In the genomic region with DNA sequence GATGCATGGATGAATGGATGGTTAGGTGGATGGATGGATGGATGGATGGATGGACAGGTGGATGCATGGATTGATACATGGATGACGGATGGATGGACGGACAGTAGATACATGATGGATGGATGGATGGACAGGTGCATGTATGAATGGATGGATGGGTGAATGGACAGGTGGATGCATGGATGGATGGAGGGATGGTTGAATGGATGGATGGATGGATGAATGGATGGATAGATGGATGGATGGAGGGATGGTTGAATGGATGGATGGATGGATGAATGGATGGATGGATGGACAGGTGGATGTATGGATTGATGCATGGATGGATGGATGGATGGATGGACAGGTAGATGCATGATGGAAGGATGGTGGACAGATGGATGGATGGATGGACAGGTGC, we compare ENCODE assay signal across 19 cellular contexts. TPM values are rescaled to one million over a fixed set of nuclear protein-coding genes. Genes with fewer than 3 reads are reported as not detected.
A peak's percentile ranks its signal among the peaks of the same experiment; 100 is the strongest.
DNase-seq lines count a peak whose midpoint lies in the region; ATAC-seq and TF ChIP-seq lines count a peak whose summit lies in the region.
"Had no signal": no experiment of that assay in that cellular context is flagged by ENCODE, and none has a peak within 500 bp of the region (broad histone marks: within the 10 kb centered on the region; RNA-seq: fewer than 3 reads in every experiment).

No MANE protein-coding gene starts in this region.

- intact Hi-C loops in IMR-90 (cut with micrococcal nuclease): no loop called here

- 0 out of 4 replicates have a peak, but pooled peaks cover 0 to 3% of the 10 kb centered on the region in 2 experiments for H3K79me1 ChIP-seq in IMR-90 (ENCODE audit: low read depth in 1 of 2, low read length in 2 of 2)
- no peaks in the 10 kb centered on the region for H3K79me1 ChIP-seq in trophoblast cell (ENCODE audit: low read length)
- no peaks in the 10 kb centered on the region for H3K79me1 ChIP-seq in mesendoderm (ENCODE audit: low read length)

- peaks cover 4% of the 10 kb centered on the region; the same call in 1 of the 2 replicates for H3K9me1 ChIP-seq in IMR-90 (ENCODE audit: insufficient read depth, low read length)

- no peak overlapping the region for H3K4me2 ChIP-seq in IMR-90 (ENCODE audit: low read depth, low read length)
- no peak overlapping the region for H3K4me2 ChIP-seq in trophoblast cell (ENCODE audit: low read length)
- no peak overlapping the region for H3K4me2 ChIP-seq in mesendoderm (ENCODE audit: low read length)
- H3K4me2 ChIP-seq: A549, BLaER1 had no signal

- 83% methylated on average over 2 of the region's 2 CpGs; no CpG with 5 or more reads in 1 of the 2 experiments for WGBS in IMR-90 (ENCODE audit: extremely low coverage in 2 of 2, insufficient read length in 1 of 2), 2 experiments
- no CpG with 5 or more reads among the region's 2 CpGs for WGBS in trophoblast cell (ENCODE audit: extremely low coverage, insufficient coverage, insufficient read length)
- no CpG with 5 or more reads among the region's 2 CpGs for WGBS in mesendoderm (ENCODE audit: extremely low coverage, insufficient coverage, low lambda C conversion rate)

- no peak overlapping the region for H3K18ac ChIP-seq in IMR-90 (ENCODE audit: low read depth, low read length)
- H3K18ac ChIP-seq in trophoblast cell (ENCODE audit: low read length): no peak overlapping the region
- H3K18ac ChIP-seq in mesendoderm (ENCODE audit: low read length): no peak overlapping the region

- no peak overlapping the region for H3K4ac ChIP-seq in IMR-90 (ENCODE audit: low read depth, low read length)
- no peak overlapping the region for H3K4ac ChIP-seq in trophoblast cell (ENCODE audit: low read depth, low read length)
- H3K4ac ChIP-seq in mesendoderm (ENCODE audit: low read depth, low read length): no peak overlapping the region

- no peak overlapping the region for H2AK9ac ChIP-seq in IMR-90 (replicated peaks; ENCODE audit: low read depth, low read length, poor library complexity)

- no peak overlapping the region for H2BK12ac ChIP-seq in trophoblast cell (ENCODE audit: low read length)

- no peak overlapping the region for H2BK120ac ChIP-seq in IMR-90 (ENCODE audit: low read depth, low read length)
- no peak overlapping the region for H2BK120ac ChIP-seq in trophoblast cell (ENCODE audit: insufficient read depth, low read length, poor library complexity)
- no peak overlapping the region for H2BK120ac ChIP-seq in mesendoderm (ENCODE audit: low read depth, low read length)

- no peak for ATAC-seq in IMR-90 (ENCODE audit: low read depth)
- ATAC-seq: A549; CD8-positive, alpha-beta T cell; HCT116 had no signal

- no peaks in the 10 kb centered on the region for H3K4me1 ChIP-seq in HEK293 (ENCODE audit: control insufficient read depth, insufficient read depth, low read length)
- H3K4me1 ChIP-seq in IMR-90 (ENCODE audit: control insufficient read depth, insufficient read depth, low read length): no peaks in the 10 kb centered on the region
- no peaks in the 10 kb centered on the region for H3K4me1 ChIP-seq in trophoblast cell (ENCODE audit: control insufficient read depth in 1 of 2, insufficient read depth in 2 of 2, low read length in 2 of 2)
- no peaks in the 10 kb centered on the region for H3K4me1 ChIP-seq in mesendoderm (ENCODE audit: control insufficient read depth, low read depth, low read length)
- H3K4me1 ChIP-seq: A549, Caco-2 had no signal

- dilution Hi-C loops in IMR-90 (cut with HindIII; ENCODE audit: low sequenced_read_pairs, unreplicated experiment): no loop called here

- H4K8ac ChIP-seq in IMR-90 (ENCODE audit: low read depth in 2 of 2, low read length in 2 of 2) (no peak overlapping the region), trophoblast cell (ENCODE audit: low read depth, low read length) (no peak overlapping the region), mesendoderm (ENCODE audit: low read depth, low read length) (no peak overlapping the region)

- no peaks in the 10 kb centered on the region for H3K36me3 ChIP-seq in HEK293 (ENCODE audit: control insufficient read depth in 2 of 2, insufficient read depth in 1 of 2, low read length in 2 of 2)
- H3K36me3 ChIP-seq in IMR-90 (ENCODE audit: control insufficient read depth, insufficient read depth, low read length): no peaks in the 10 kb centered on the region
- H3K36me3 ChIP-seq in trophoblast cell (ENCODE audit: control insufficient read depth in 1 of 2, insufficient read depth in 2 of 2, low read length in 2 of 2): no peaks in the 10 kb centered on the region
- H3K36me3 ChIP-seq in mesendoderm (ENCODE audit: control insufficient read depth, insufficient read depth, low read length): no peaks in the 10 kb centered on the region

- POLR2A ChIA-PET in HEK293 (lab: Yijun Ruan, JAX): no interaction called here
- POLR2A ChIA-PET in IMR-90 (lab: Charles Lee; ENCODE audit: unreplicated experiment): no interaction called here

- no peak overlapping the region for H3K23ac ChIP-seq in IMR-90 (ENCODE audit: low read depth, low read length)
- peak overlapping the region; percentile 22 for H3K23ac ChIP-seq in trophoblast cell (ENCODE audit: low read length)
- no peak overlapping the region for H3K23ac ChIP-seq in mesendoderm (ENCODE audit: low read length)

- H2BK5ac ChIP-seq in IMR-90 (ENCODE audit: low read depth, low read length, poor library complexity, severe bottlenecking): peak overlapping the region; percentile 22
- no peak overlapping the region for H2BK5ac ChIP-seq in trophoblast cell (ENCODE audit: low read depth, low read length, poor library complexity)
- no peak overlapping the region for H2BK5ac ChIP-seq in mesendoderm (ENCODE audit: low read length)

- in situ Hi-C loops in IMR-90 (cut with MboI; ENCODE audit: low sequenced_read_pairs): no loop called here

- H2AK5ac ChIP-seq in IMR-90 (ENCODE audit: low read depth, low read length) (no peak overlapping the region), trophoblast cell (ENCODE audit: low read length) (no peak overlapping the region), mesendoderm (ENCODE audit: low read length) (no peak overlapping the region)

- H3K79me2 ChIP-seq in trophoblast cell (ENCODE audit: control insufficient read depth, insufficient read depth, low read length, poor library complexity) (no peaks in the 10 kb centered on the region), mesendoderm (ENCODE audit: control insufficient read depth, insufficient read depth, low read length) (no peaks in the 10 kb centered on the region)

- H3K56ac ChIP-seq in IMR-90 (ENCODE audit: extremely low read depth, insufficient read depth, low read length): no peak overlapping the region
- no peak overlapping the region for H3K56ac ChIP-seq in mesendoderm (ENCODE audit: low read length)

- no peak overlapping the region for H4K12ac ChIP-seq in trophoblast cell (ENCODE audit: low read depth, low read length)

- H3K9me3 ChIP-seq in HEK293 (ENCODE audit: control insufficient read depth, insufficient read depth, low read depth, low read length): no peaks in the 10 kb centered on the region
- no peaks in the 10 kb centered on the region for H3K9me3 ChIP-seq in IMR-90 (ENCODE audit: control insufficient read depth, insufficient read depth, low read length)
- H3K9me3 ChIP-seq in trophoblast cell (ENCODE audit: insufficient read depth, low read depth, low read length): peaks cover 7% of the 10 kb centered on the region
- H3K9me3 ChIP-seq: A549, BLaER1, Caco-2 had no signal

- no TSS peak for BruUV-seq in IMR-90 (replicated peaks; lab: Mats Ljungman, UMichigan)

- DNase-seq in IMR-90 (no peak), trophoblast cell (no peak), NCI-H2029 treated with DMSO at 0.1 percent for 48 hours (lab: John Stamatoyannopoulos, UW) (no peak), occipital lobe (lab: John Stamatoyannopoulos, UW) (no peak), mesendoderm (no peak)
- DNase-seq: 8988T; ACHN; Caco-2; CD4-positive, CD25-positive, alpha-beta regulatory T cell; CD8-positive, alpha-beta T cell; DMS153; DND-41; GM23248; H9 had no signal

- H2BK20ac ChIP-seq in IMR-90 (ENCODE audit: low read depth, low read length): no peak overlapping the region

- H3K27me3 ChIP-seq in IMR-90 (ENCODE audit: control insufficient read depth, insufficient read depth, low read length): no peaks in the 10 kb centered on the region
- H3K27me3 ChIP-seq in trophoblast cell (ENCODE audit: insufficient read depth, low read length): no peaks in the 10 kb centered on the region
- no peaks in the 10 kb centered on the region for H3K27me3 ChIP-seq in mesendoderm (ENCODE audit: insufficient read depth, low read length, poor library complexity)
- H3K27me3 ChIP-seq: BLaER1 had no signal

- H4K5ac ChIP-seq in IMR-90 (ENCODE audit: low read depth, low read length): no peak overlapping the region
- H4K5ac ChIP-seq in mesendoderm (ENCODE audit: low read length): no peak overlapping the region

- H3K14ac ChIP-seq in IMR-90 (replicated peaks; ENCODE audit: low read depth, low read length) (no peak overlapping the region), trophoblast cell (ENCODE audit: low read length) (no peak overlapping the region)

- no peak overlapping the region for H3K9ac ChIP-seq in IMR-90 (ENCODE audit: low read depth, low read length)
- no peak overlapping the region for H3K9ac ChIP-seq in trophoblast cell (ENCODE audit: low read length)
- no peak overlapping the region for H3K9ac ChIP-seq in mesendoderm (ENCODE audit: low read length)
- H3K9ac ChIP-seq: BLaER1, GM23248 had no signal

- no peaks in the 10 kb centered on the region for H4K20me1 ChIP-seq in IMR-90 (ENCODE audit: insufficient read depth, low read length)

- H4K91ac ChIP-seq in IMR-90 (ENCODE audit: insufficient read depth, low read depth, low read length) (no peak overlapping the region), trophoblast cell (ENCODE audit: low read depth, low read length) (no peak overlapping the region)

- H3K27ac ChIP-seq in HEK293 (ENCODE audit: extremely low read depth, low read depth, low read length) (no peak overlapping the region), IMR-90 (ENCODE audit: insufficient read depth, low read length) (no peak overlapping the region), trophoblast cell (ENCODE audit: low read depth, low read length) (no peak overlapping the region), mesendoderm (ENCODE audit: low read depth, low read length) (no peak overlapping the region)
- H3K27ac ChIP-seq: A549, BLaER1, C4-2B, GM23248 had no signal

- TF ChIP-seq CTCF in HEK293 (tag by site-specific recombination; IDR thresholded peaks at IDR 0.05): no peak
- no peak for TF ChIP-seq CTCF in IMR-90 (conservative IDR thresholded peaks at IDR 0.05; ENCODE audit: low read depth, low read length)

- H2AFZ ChIP-seq in IMR-90 (replicated peaks; ENCODE audit: low read length, poor library complexity) (no peak overlapping the region), trophoblast cell (ENCODE audit: insufficient read depth, low read length, poor library complexity) (no peak overlapping the region)
- H2AFZ ChIP-seq: GM23248 had no signal

- no peak overlapping the region for H2BK15ac ChIP-seq in IMR-90 (ENCODE audit: low read depth, low read length)
- no peak overlapping the region for H2BK15ac ChIP-seq in mesendoderm (replicated peaks; ENCODE audit: low read depth)

- H3K4me3 ChIP-seq in HEK293 (ENCODE audit: low read depth, low read length): no peak overlapping the region
- H3K4me3 ChIP-seq in IMR-90 (ENCODE audit: insufficient read depth, low read depth, low read length): no peak overlapping the region
- no peak overlapping the region for H3K4me3 ChIP-seq in trophoblast cell (ENCODE audit: low read depth, low read length)
- H3K4me3 ChIP-seq in mesendoderm (ENCODE audit: low read length): no peak overlapping the region
- H3K4me3 ChIP-seq: A549, BLaER1, GM23248 had no signal

- no peak for TF ChIP-seq RAD21 in IMR-90 (IDR thresholded peaks at IDR 0.05; ENCODE audit: low read length)

- CTCF ChIA-PET in HEK293 (lab: Yijun Ruan, JAX) (no interaction called here), IMR-90 (lab: Yijun Ruan, JAX) (no interaction called here)

- no peak for TF ChIP-seq POLR2A in IMR-90 (IDR thresholded peaks at IDR 0.05; ENCODE audit: low read depth, low read length)

RNA-seq across cellular contexts. Expression of a gene that starts 51.7 kb away (rescaled TPM):
- total RNA-seq in IMR-90 (2012; rRNA removed) (2.5 and 4.2 TPM in 2 replicates), occipital lobe (16.2 TPM)
- 9.3 and 10.9 TPM in 2 replicates for polyA plus RNA-seq in IMR-90 (2012; rRNA removed)
- 8.0 and 18.4 TPM in 2 replicates for polyA plus RNA-seq in IMR-90 (2012; cell fraction: cytosol; rRNA removed)
- 21.0 and 35.8 TPM in 2 replicates for polyA plus RNA-seq in IMR-90 (2012; cell fraction: nucleus; rRNA removed; ENCODE audit: low replicate concordance)
- 4.4 and 4.8 TPM in 2 replicates for polyA plus RNA-seq in trophoblast cell (2013)
- polyA plus RNA-seq in mesendoderm (2013, experiment 1 of 2): 4.5 TPM
- 4.2 TPM for polyA plus RNA-seq in mesendoderm (2013, experiment 2 of 2)
